In the genomic region with DNA sequence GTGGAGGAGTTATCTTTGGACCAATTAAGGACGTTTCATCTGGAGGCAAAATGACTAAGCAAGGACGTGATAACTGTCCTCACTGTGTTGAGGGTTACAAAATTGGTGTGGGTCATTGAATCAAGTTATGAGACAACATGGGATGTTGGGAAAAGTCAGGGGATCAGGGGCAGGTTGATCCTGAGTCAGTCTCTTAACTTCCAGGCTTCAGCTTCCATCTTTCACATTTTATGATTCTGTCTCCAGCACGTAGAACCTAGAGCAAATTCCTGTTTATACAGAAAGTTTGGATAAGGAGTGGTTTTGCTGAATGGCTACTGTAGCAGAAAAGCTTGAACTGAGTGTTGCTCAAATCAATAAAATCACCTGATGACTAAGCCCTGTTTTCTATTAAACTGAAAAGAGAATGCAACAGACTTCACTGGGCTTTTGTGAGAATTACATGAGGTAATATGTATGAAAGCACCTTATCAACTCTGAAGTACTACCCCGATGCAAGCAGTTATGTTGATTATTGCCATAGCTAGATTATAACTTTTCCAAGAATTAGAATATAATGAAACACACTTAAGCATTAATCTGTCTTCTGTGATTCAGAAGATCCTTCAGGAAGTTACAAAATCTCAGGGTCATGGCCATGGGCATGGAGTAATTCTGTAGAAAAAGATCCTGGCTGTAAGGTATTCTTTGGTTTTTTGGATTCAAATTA, we compare ENCODE assay signal across 11 cellular contexts.
DNase-seq lines count a peak whose midpoint lies in the region; ATAC-seq and TF ChIP-seq lines count a peak whose summit lies in the region.
"Had no signal": no experiment of that assay in that cellular context is flagged by ENCODE, and none has a peak within 500 bp of the region (broad histone marks: within the 10 kb centered on the region; RNA-seq: fewer than 3 reads in every experiment).

No MANE protein-coding gene starts in this region.

- H3K23ac ChIP-seq in IMR-90 (ENCODE audit: low read depth, low read length): peak overlapping the region; percentile 33

- H3K27ac Mint-ChIP-seq in neural progenitor cell: no peak overlapping the region

- DNase-seq in ELR (ENCODE audit: low read depth) (peak; percentile 48), IMR-90 (peak; percentile 41), mammary epithelial cell (peak; percentile 47), SK-N-SH (no peak), DMS153 (lab: John Stamatoyannopoulos, UW) (no peak), neural progenitor cell (ENCODE audit: low spot score) (no peak), globus pallidus (ENCODE audit: low spot score) (no peak)
- DNase-seq: DND-41; naive thymus-derived CD8-positive, alpha-beta T cell; T1000 had no signal

- no peaks in the 10 kb centered on the region for H3K27me3 ChIP-seq in IMR-90 (ENCODE audit: control insufficient read depth, insufficient read depth, low read length)
- no peaks in the 10 kb centered on the region for H3K27me3 ChIP-seq in mammary epithelial cell (ENCODE audit: insufficient read depth, low read length)
- no peaks in the 10 kb centered on the region for H3K27me3 ChIP-seq in neutrophil
- no peaks in the 10 kb centered on the region for H3K27me3 ChIP-seq in SK-N-SH (ENCODE audit: insufficient read depth)
- no peaks in the 10 kb centered on the region for H3K27me3 ChIP-seq in neural progenitor cell

- H4K5ac ChIP-seq in IMR-90 (ENCODE audit: low read depth, low read length): no peak overlapping the region

- no peak overlapping the region for H2BK15ac ChIP-seq in IMR-90 (ENCODE audit: low read depth, low read length)

- no peaks in the 10 kb centered on the region for H3K9me3 ChIP-seq in IMR-90 (ENCODE audit: control insufficient read depth, insufficient read depth, low read length)
- no peaks in the 10 kb centered on the region for H3K9me3 ChIP-seq in mammary epithelial cell (replicated peaks; ENCODE audit: insufficient read depth, low read length)
- no peaks in the 10 kb centered on the region for H3K9me3 ChIP-seq in neutrophil
- H3K9me3 ChIP-seq in SK-N-SH: no peaks in the 10 kb centered on the region
- H3K9me3 ChIP-seq in neural progenitor cell (ENCODE audit: low read depth): no peaks in the 10 kb centered on the region

- H3K9ac ChIP-seq in IMR-90 (ENCODE audit: low read depth, low read length): no peak overlapping the region
- H3K9ac ChIP-seq in mammary epithelial cell (ENCODE audit: insufficient read depth, low read length): no peak overlapping the region
- H3K9ac ChIP-seq in SK-N-SH: no peak overlapping the region
- H3K9ac ChIP-seq in neural progenitor cell: no peak overlapping the region

- H3K36me3 ChIP-seq in IMR-90 (ENCODE audit: control insufficient read depth, insufficient read depth, low read length) (peaks cover 5% of the 10 kb centered on the region), mammary epithelial cell (ENCODE audit: insufficient read depth, low read length) (no peaks in the 10 kb centered on the region), neutrophil (peaks cover 15% of the 10 kb centered on the region), SK-N-SH (replicated peaks in 1 of 2; ENCODE audit: control insufficient read depth in 1 of 2, insufficient read depth in 2 of 2, low read length in 1 of 2) (peaks cover 2 to 7% of the 10 kb centered on the region in 2 experiments), neural progenitor cell (no peaks in the 10 kb centered on the region)

- no peak for TF ChIP-seq POLR2A in IMR-90 (IDR thresholded peaks at IDR 0.05; ENCODE audit: low read depth, low read length)

- no peak overlapping the region for H3K27ac ChIP-seq in IMR-90 (ENCODE audit: insufficient read depth, low read length)
- H3K27ac ChIP-seq in mammary epithelial cell (ENCODE audit: insufficient read depth, low read depth, low read length): no peak overlapping the region
- H3K27ac ChIP-seq in neutrophil: peak overlapping the region; percentile 49
- no peak overlapping the region for H3K27ac ChIP-seq in SK-N-SH (ENCODE audit: low read depth in 2 of 2, low read length in 1 of 2)
- H3K27ac ChIP-seq in neural progenitor cell: no peak overlapping the region

- H3F3A ChIP-seq in SK-N-SH (replicated peaks; ENCODE audit: insufficient read depth) (peaks cover 5% of the 10 kb centered on the region), neural progenitor cell (ENCODE audit: low read depth) (no peaks in the 10 kb centered on the region)

- no peaks in the 10 kb centered on the region for H3K9me3 Mint-ChIP-seq in neural progenitor cell
- H3K9me3 Mint-ChIP-seq: naive thymus-derived CD8-positive, alpha-beta T cell had no signal

- POLR2A ChIA-PET in IMR-90 (lab: Charles Lee; ENCODE audit: unreplicated experiment): no interaction called here
- POLR2A ChIA-PET in SK-N-SH (lab: Yijun Ruan, JAX): no interaction called here

- H2AK9ac ChIP-seq in IMR-90 (replicated peaks; ENCODE audit: low read depth, low read length, poor library complexity): no peak overlapping the region

- no peak overlapping the region for H2BK20ac ChIP-seq in IMR-90 (ENCODE audit: low read depth, low read length)

- 0 out of 2 replicates have a peak overlapping the region, but pooled peaks have one; percentile 3 for H3K4me2 ChIP-seq in IMR-90 (ENCODE audit: low read depth, low read length)
- no peak overlapping the region for H3K4me2 ChIP-seq in mammary epithelial cell (ENCODE audit: insufficient read depth, low read depth, low read length)
- H3K4me2 ChIP-seq in SK-N-SH: no peak overlapping the region
- H3K4me2 ChIP-seq in neural progenitor cell: no peak overlapping the region

- intact Hi-C loops in IMR-90 (cut with micrococcal nuclease) (no loop called here), mammary epithelial cell (cut with micrococcal nuclease) (no loop called here)

- dilution Hi-C loops in IMR-90 (cut with HindIII; ENCODE audit: low sequenced_read_pairs, unreplicated experiment): no loop called here
- dilution Hi-C loops in mammary epithelial cell (cut with HindIII; ENCODE audit: low sequenced_read_pairs): no loop called here

- H3K36me3 Mint-ChIP-seq in neural progenitor cell: peaks cover 4% of the 10 kb centered on the region

- no peaks in the 10 kb centered on the region for H3K79me2 ChIP-seq in mammary epithelial cell (ENCODE audit: insufficient read depth, low read length)
- no peaks in the 10 kb centered on the region for H3K79me2 ChIP-seq in SK-N-SH (ENCODE audit: insufficient read depth)
- H3K79me2 ChIP-seq in neural progenitor cell (ENCODE audit: low read depth): no peaks in the 10 kb centered on the region

- H2BK120ac ChIP-seq in IMR-90 (ENCODE audit: low read depth, low read length): no peak overlapping the region

- 0 out of 2 replicates have a peak overlapping the region, but pooled peaks have one; percentile 20 for H3K14ac ChIP-seq in IMR-90 (replicated peaks; ENCODE audit: low read depth, low read length)

- H2AK5ac ChIP-seq in IMR-90 (ENCODE audit: low read depth, low read length): no peak overlapping the region

- BruUV-seq in IMR-90 (replicated peaks; lab: Mats Ljungman, UMichigan) (no TSS peak), mammary epithelial cell (replicated peaks; lab: Mats Ljungman, UMichigan) (no TSS peak)

- TF ChIP-seq EP300 in SK-N-SH (IDR thresholded peaks at IDR 0.05; ENCODE audit: borderline replicate concordance in 1 of 2, low read depth in 1 of 2, low read length in 1 of 2): no peak

- H3K4me1 ChIP-seq in IMR-90 (ENCODE audit: control insufficient read depth, insufficient read depth, low read length) (peaks cover 14% of the 10 kb centered on the region), mammary epithelial cell (ENCODE audit: insufficient read depth, low read length) (peaks cover 24% of the 10 kb centered on the region), neutrophil (ENCODE audit: control insufficient read depth in 1 of 2, insufficient read depth in 1 of 2, low read depth in 1 of 2, low read length in 1 of 2) (peaks cover 49 to 50% of the 10 kb centered on the region in 2 experiments), SK-N-SH (ENCODE audit: control insufficient read depth in 1 of 2, insufficient read depth in 2 of 2, low read depth in 1 of 2, low read length in 1 of 2) (peaks cover 6 to 8% of the 10 kb centered on the region in 2 experiments; a peak in 2 of 4 replicates), neural progenitor cell (peaks cover 12% of the 10 kb centered on the region)

- WGBS in IMR-90 (ENCODE audit: extremely low coverage in 2 of 2, insufficient read length in 1 of 2), 2 experiments: 20% methylated on average over 1 of the region's 4 CpGs; no CpG with 5 or more reads in 1 of the 2 experiments
- 70% methylated on average over 4 of the region's 4 CpGs for WGBS in mammary epithelial cell (ENCODE audit: low coverage, missing lambda C conversion rate)
- WGBS in SK-N-SH (ENCODE audit: low lambda C conversion rate): 71% methylated on average over 4 of the region's 4 CpGs

- CTCF ChIA-PET in IMR-90 (lab: Yijun Ruan, JAX) (no interaction called here), mammary epithelial cell (lab: Charles Lee; ENCODE audit: low non-redundant PET) (no interaction called here), SK-N-SH (lab: Yijun Ruan, JAX) (no interaction called here)

- TF ChIP-seq CTCF in IMR-90 (conservative IDR thresholded peaks at IDR 0.05; ENCODE audit: low read depth, low read length): no peak
- TF ChIP-seq CTCF in mammary epithelial cell (conservative IDR thresholded peaks at IDR 0.05 in 1 of 2, IDR thresholded peaks at IDR 0.05 in 1 of 2; ENCODE audit: extremely low read depth in 1 of 2, insufficient read depth in 1 of 2, low read depth in 1 of 2, low read length in 2 of 2): no peak
- TF ChIP-seq CTCF in neutrophil (IDR thresholded peaks at IDR 0.05): no peak
- TF ChIP-seq CTCF in SK-N-SH (IDR thresholded peaks at IDR 0.05): no peak
- TF ChIP-seq CTCF in neural progenitor cell (IDR thresholded peaks at IDR 0.05): no peak

- H3K4ac ChIP-seq in IMR-90 (ENCODE audit: low read depth, low read length): no peak overlapping the region

- TF ChIP-seq RAD21 in IMR-90 (IDR thresholded peaks at IDR 0.05; ENCODE audit: low read length) (no peak), SK-N-SH (IDR thresholded peaks at IDR 0.05; ENCODE audit: low read length) (no peak)

- no peaks in the 10 kb centered on the region for H3K9me2 ChIP-seq in SK-N-SH

- no peak overlapping the region for H3K18ac ChIP-seq in IMR-90 (ENCODE audit: low read depth, low read length)

- H4K91ac ChIP-seq in IMR-90 (ENCODE audit: insufficient read depth, low read depth, low read length): no peak overlapping the region

- peaks cover 16% of the 10 kb centered on the region for H3K9me1 ChIP-seq in IMR-90 (ENCODE audit: insufficient read depth, low read length)

- in situ Hi-C loops in IMR-90 (cut with MboI; ENCODE audit: low sequenced_read_pairs) (no loop called here), mammary epithelial cell (cut with MboI; ENCODE audit: low sequenced_read_pairs in 2 of 2) (no loop called here)

- ATAC-seq in IMR-90 (ENCODE audit: low read depth): peak; percentile 33; the same call in 1 of the 2 replicates
- ATAC-seq: naive thymus-derived CD8-positive, alpha-beta T cell had no signal

- H3K79me1 ChIP-seq in IMR-90 (ENCODE audit: low read depth in 1 of 2, low read length in 2 of 2): peaks cover 31 to 52% of the 10 kb centered on the region in 2 experiments

- no peak overlapping the region for H2AFZ ChIP-seq in IMR-90 (replicated peaks; ENCODE audit: low read length, poor library complexity)
- no peak overlapping the region for H2AFZ ChIP-seq in mammary epithelial cell (ENCODE audit: low read depth, low read length)
- H2AFZ ChIP-seq in SK-N-SH (ENCODE audit: low read depth): no peak overlapping the region
- H2AFZ ChIP-seq in neural progenitor cell (replicated peaks): no peak overlapping the region

- H3K4me3 ChIP-seq in IMR-90 (ENCODE audit: insufficient read depth, low read depth, low read length) (no peak overlapping the region), mammary epithelial cell (replicated peaks in 1 of 3; ENCODE audit: insufficient read depth in 1 of 3, low read depth in 2 of 3, low read length in 3 of 3) (no peak overlapping the region), neutrophil (ENCODE audit: low read depth in 1 of 2, low read length in 1 of 2) (no peak overlapping the region), SK-N-SH (ENCODE audit: low read depth in 2 of 2, low read length in 1 of 2) (no peak overlapping the region), neural progenitor cell (no peak overlapping the region)

- H4K20me1 ChIP-seq in IMR-90 (ENCODE audit: insufficient read depth, low read length) (no peaks in the 10 kb centered on the region; the same call in 1 of the 2 replicates), mammary epithelial cell (ENCODE audit: insufficient read depth, low read length) (no peaks in the 10 kb centered on the region), SK-N-SH (ENCODE audit: insufficient read depth) (no peaks in the 10 kb centered on the region), neural progenitor cell (ENCODE audit: low read depth) (no peaks in the 10 kb centered on the region)

- no peak overlapping the region for H4K8ac ChIP-seq in IMR-90 (ENCODE audit: low read depth in 2 of 2, low read length in 2 of 2)

- no peak overlapping the region for H3K56ac ChIP-seq in IMR-90 (ENCODE audit: extremely low read depth, insufficient read depth, low read length)

- H3K4me1 Mint-ChIP-seq in neural progenitor cell: peaks cover 9% of the 10 kb centered on the region

- H2BK5ac ChIP-seq in IMR-90 (ENCODE audit: low read depth, low read length, poor library complexity, severe bottlenecking): no peak overlapping the region

- H3K27me3 Mint-ChIP-seq in neural progenitor cell (ENCODE audit: insufficient read depth, low read depth): peaks cover under 1% of the 10 kb centered on the region
- H3K27me3 Mint-ChIP-seq: naive thymus-derived CD8-positive, alpha-beta T cell had no signal

- no peak overlapping the region for H3K4me3 Mint-ChIP-seq in neural progenitor cell
- H3K4me3 Mint-ChIP-seq: naive thymus-derived CD8-positive, alpha-beta T cell had no signal

Comparison
In these comparisons a context has a peak if more than half of its experiments do, and no peak if none do; other contexts are left out.
1. DNase-seq: peak in ELR (single experiment), IMR-90 (single experiment) and mammary epithelial cell (single experiment); none in SK-N-SH (single experiment), DMS153 (single experiment), neural progenitor cell (single experiment) and globus pallidus (single experiment).